ENCODE assay signal across 27 cellular contexts in genomic region chr4:7879127-7879526, GRCh38.
DNase-seq lines count a peak whose midpoint lies in the region; ATAC-seq and TF ChIP-seq lines count a peak whose summit lies in the region.
"Had no signal": no experiment of that assay in that cellular context is flagged by ENCODE, and none has a peak within 500 bp of the region (broad histone marks: within the 10 kb centered on the region; RNA-seq: fewer than 3 reads in every experiment).

No MANE protein-coding gene starts in this region.

- WGBS in gastroesophageal sphincter (ENCODE audit: low coverage in 1 of 2), 2 donors: 53 to 59% methylated on average over 5 to 6 of the region's 6 CpGs
- 82 to 86% methylated on average over 6 of the region's 6 CpGs for WGBS in sigmoid colon, 2 donors

- TF ChIP-seq POLR2A in gastroesophageal sphincter (IDR thresholded peaks at IDR 0.05) (no peak), sigmoid colon (IDR thresholded peaks at IDR 0.05) (no peak)

- no peaks in the 10 kb centered on the region for H3K9me3 Mint-ChIP-seq in CD4-positive, CD25-positive, alpha-beta regulatory T cell
- H3K9me3 Mint-ChIP-seq: activated CD4-positive, alpha-beta T cell treated with anti-CD3 and anti-CD28 coated beads, Interleukin-2, amount 10 ng/mL, durations not matched to agents 24 days and 14 days; activated naive CD4-positive, alpha-beta T cell treated with anti-CD3 and anti-CD28 coated beads, Interleukin-2, amount 50 U/mL, for 24 hours; activated T-helper 1 cell treated with anti-CD3 and anti-CD28 coated beads, Interleukin-12 subunit alpha, Interleukin-12 subunit beta, Interleukin-2, Interleukin-4 antibody, amounts not matched to agents 30 ng/mL and 10 ng/mL and 1 ng/mL, durations not matched to agents 14 hours and 24 hours and 36 hours; central memory CD8-positive, alpha-beta T cell; neural crest cell; T-helper 1 cell treated with Interleukin-12 subunit alpha and Interleukin-12 subunit beta and Interleukin-4 antibody, amounts not matched to agents 30 μg/mL and 1 μg/mL, for 36 hours had no signal

- intact Hi-C loops in sigmoid colon (cut with DNase I): no loop called here

- peak overlapping the region in 2 of 3 donors; percentile 22 to 79 for H3K27ac Mint-ChIP-seq in CD4-positive, CD25-positive, alpha-beta regulatory T cell
- peak overlapping the region; percentile 24 for H3K27ac Mint-ChIP-seq in T-helper 17 cell
- H3K27ac Mint-ChIP-seq: activated CD4-positive, alpha-beta T cell treated with anti-CD3 and anti-CD28 coated beads, Interleukin-2, amount 10 ng/mL, durations not matched to agents 24 days and 14 days; activated CD8-positive, alpha-beta memory T cell treated with anti-CD3 and anti-CD28 coated beads, Interleukin-2, amount 10 ng/mL, durations not matched to agents 7 days and 5 days; activated T-helper 1 cell treated with anti-CD3 and anti-CD28 coated beads, Interleukin-12 subunit alpha, Interleukin-12 subunit beta, Interleukin-2, Interleukin-4 antibody, amounts not matched to agents 30 ng/mL and 10 ng/mL and 1 ng/mL, durations not matched to agents 14 hours and 24 hours and 36 hours; T-helper 1 cell treated with Interleukin-12 subunit alpha and Interleukin-12 subunit beta and Interleukin-4 antibody, amounts not matched to agents 30 μg/mL and 1 μg/mL, for 36 hours had no signal

- no peak overlapping the region for H3K4me3 Mint-ChIP-seq in CD4-positive, CD25-positive, alpha-beta regulatory T cell
- no peak overlapping the region for H3K4me3 Mint-ChIP-seq in T-helper 17 cell
- H3K4me3 Mint-ChIP-seq: activated CD4-positive, alpha-beta T cell treated with anti-CD3 and anti-CD28 coated beads, Interleukin-2, amount 10 ng/mL, durations not matched to agents 24 days and 14 days; activated CD8-positive, alpha-beta memory T cell treated with anti-CD3 and anti-CD28 coated beads, Interleukin-2, amount 10 ng/mL, durations not matched to agents 7 days and 5 days; activated naive CD4-positive, alpha-beta T cell treated with anti-CD3 and anti-CD28 coated beads, Interleukin-2, amount 50 U/mL, for 24 hours; activated T-helper 1 cell treated with anti-CD3 and anti-CD28 coated beads, Interleukin-12 subunit alpha, Interleukin-12 subunit beta, Interleukin-2, Interleukin-4 antibody, amounts not matched to agents 30 ng/mL and 10 ng/mL and 1 ng/mL, durations not matched to agents 14 hours and 24 hours and 36 hours; central memory CD8-positive, alpha-beta T cell; H9; neural crest cell; T-helper 1 cell treated with Interleukin-12 subunit alpha and Interleukin-12 subunit beta and Interleukin-4 antibody, amounts not matched to agents 30 μg/mL and 1 μg/mL, for 36 hours had no signal

- H3K27me3 ChIP-seq in CD4-positive, CD25-positive, alpha-beta regulatory T cell (ENCODE audit: control insufficient read depth, insufficient read depth, low read length): no peaks in the 10 kb centered on the region
- H3K27me3 ChIP-seq in gastroesophageal sphincter (no peaks in the 10 kb centered on the region), sigmoid colon (no peaks in the 10 kb centered on the region)
- H3K27me3 ChIP-seq: BLaER1 treated with 17β-estradiol and CSF1 and Interleukin-3, amounts not matched to agents 10 nM and 100 nM; dorsolateral prefrontal cortex; Peyer's patch; SJCRH30 had no signal

- H3K4me1 Mint-ChIP-seq in CD4-positive, CD25-positive, alpha-beta regulatory T cell: peaks cover 0 to 58% (median 33%) of the 10 kb centered on the region in 4 donors
- H3K4me1 Mint-ChIP-seq in T-helper 17 cell: peaks cover 48% of the 10 kb centered on the region

- DNase-seq in CD4-positive, CD25-positive, alpha-beta regulatory T cell: no peak
- DNase-seq in T-helper 17 cell (no peak), sigmoid colon (peak; percentile 30), activated gamma-delta T cell (lab: John Stamatoyannopoulos, UW) (no peak), NCI-H1092 (lab: John Stamatoyannopoulos, UW) (no peak), NCI-H1417 (lab: John Stamatoyannopoulos, UW) (no peak)
- DNase-seq: ACHN; activated CD4-positive, alpha-beta T cell treated with anti-CD3 and anti-CD28 coated beads, Interleukin-2, amount 10 ng/mL, durations not matched to agents 24 days and 14 days; activated CD8-positive, alpha-beta memory T cell treated with anti-CD3 and anti-CD28 coated beads, Interleukin-2, amount 10 ng/mL, durations not matched to agents 7 days and 5 days; anterior cingulate cortex; dorsolateral prefrontal cortex; H9; KG1; NCI-H510A; Peyer's patch; stimulated activated CD4-positive, alpha-beta T cell treated with anti-CD3 and anti-CD28 coated beads, Interleukin-1b, Interleukin-23, amount 100 ng/mL, for 48 hours had no signal

- no peaks in the 10 kb centered on the region for H3K36me3 Mint-ChIP-seq in CD4-positive, CD25-positive, alpha-beta regulatory T cell
- H3K36me3 Mint-ChIP-seq in T-helper 17 cell (ENCODE audit: low read depth): no peaks in the 10 kb centered on the region
- H3K36me3 Mint-ChIP-seq: activated CD8-positive, alpha-beta memory T cell treated with anti-CD3 and anti-CD28 coated beads, Interleukin-2, amount 10 ng/mL, durations not matched to agents 7 days and 5 days; activated naive CD4-positive, alpha-beta T cell treated with anti-CD3 and anti-CD28 coated beads, Interleukin-2, amount 50 U/mL, for 24 hours had no signal

- TF ChIP-seq CTCF in gastroesophageal sphincter (IDR thresholded peaks at IDR 0.05): no peak
- TF ChIP-seq CTCF in sigmoid colon (IDR thresholded peaks at IDR 0.05): no peak

- H3K4me1 ChIP-seq in CD4-positive, CD25-positive, alpha-beta regulatory T cell (ENCODE audit: control insufficient read depth, insufficient read depth, low read length, poor library complexity, severe bottlenecking): peaks cover 21% of the 10 kb centered on the region
- H3K4me1 ChIP-seq in gastroesophageal sphincter (peaks cover 15 to 78% (median 31%) of the 10 kb centered on the region in 3 donors), sigmoid colon (peaks cover 0 to 73% (median 59%) of the 10 kb centered on the region in 4 donors)
- H3K4me1 ChIP-seq: prostate gland had no signal

- TF ChIP-seq EP300 in gastroesophageal sphincter (IDR thresholded peaks at IDR 0.05): no peak
- no peak for TF ChIP-seq EP300 in sigmoid colon (IDR thresholded peaks at IDR 0.05)

- H3K27me3 Mint-ChIP-seq in CD4-positive, CD25-positive, alpha-beta regulatory T cell: no peaks in the 10 kb centered on the region
- H3K27me3 Mint-ChIP-seq in T-helper 17 cell: no peaks in the 10 kb centered on the region
- H3K27me3 Mint-ChIP-seq: activated CD4-positive, alpha-beta T cell treated with anti-CD3 and anti-CD28 coated beads, Interleukin-2, amount 10 ng/mL, durations not matched to agents 24 days and 14 days; activated naive CD4-positive, alpha-beta T cell treated with anti-CD3 and anti-CD28 coated beads, Interleukin-2, amount 50 U/mL, for 24 hours; central memory CD8-positive, alpha-beta T cell had no signal

- no peaks in the 10 kb centered on the region for H3K9me3 ChIP-seq in CD4-positive, CD25-positive, alpha-beta regulatory T cell (ENCODE audit: control insufficient read depth in 2 of 2, low read length in 2 of 2)
- H3K9me3 ChIP-seq in T-helper 17 cell (ENCODE audit: control insufficient read depth, low read length, poor library complexity, severe bottlenecking): no peaks in the 10 kb centered on the region
- no peaks in the 10 kb centered on the region for H3K9me3 ChIP-seq in gastroesophageal sphincter
- no peaks in the 10 kb centered on the region for H3K9me3 ChIP-seq in sigmoid colon
- H3K9me3 ChIP-seq: BLaER1 treated with 17β-estradiol and CSF1 and Interleukin-3, amounts not matched to agents 10 nM and 100 nM; Peyer's patch; prostate gland; SJCRH30 had no signal

- no peak overlapping the region for H3K4me3 ChIP-seq in CD4-positive, CD25-positive, alpha-beta regulatory T cell (ENCODE audit: low read depth, low read length)
- H3K4me3 ChIP-seq in gastroesophageal sphincter: no peak overlapping the region
- H3K4me3 ChIP-seq in sigmoid colon: no peak overlapping the region
- H3K4me3 ChIP-seq: BLaER1 treated with 17β-estradiol and CSF1 and Interleukin-3, amounts not matched to agents 10 nM and 100 nM; dorsolateral prefrontal cortex; GM12878; Peyer's patch; prostate gland; SJCRH30 had no signal

- no peaks in the 10 kb centered on the region for H3K36me3 ChIP-seq in CD4-positive, CD25-positive, alpha-beta regulatory T cell (ENCODE audit: control insufficient read depth, insufficient read depth, low read length)
- H3K36me3 ChIP-seq in gastroesophageal sphincter (no peaks in the 10 kb centered on the region), sigmoid colon (no peaks in the 10 kb centered on the region)
- H3K36me3 ChIP-seq: BLaER1 treated with 17β-estradiol and CSF1 and Interleukin-3, amounts not matched to agents 10 nM and 100 nM; Peyer's patch; prostate gland; SJCRH30 had no signal

- H3K27ac ChIP-seq in CD4-positive, CD25-positive, alpha-beta regulatory T cell (ENCODE audit: insufficient read depth, low read length, poor library complexity, severe bottlenecking): no peak overlapping the region
- H3K27ac ChIP-seq in gastroesophageal sphincter (peak overlapping the region in 3 of 4 donors; percentile 67 to 80 (median 77)), sigmoid colon (peak overlapping the region; percentile 54 to 89 (median 80))
- H3K27ac ChIP-seq: BLaER1 treated with 17β-estradiol and CSF1 and Interleukin-3, amounts not matched to agents 10 nM and 100 nM; prostate gland; SJCRH30 had no signal

- ATAC-seq in CD4-positive, CD25-positive, alpha-beta regulatory T cell (ENCODE audit: low read depth in 2 of 2): no peak
- ATAC-seq in T-helper 17 cell (no peak), gastroesophageal sphincter (no peak), HG02623 (IDR thresholded peaks at IDR 0.05; ENCODE audit: unreplicated experiment) (no peak)
- ATAC-seq: activated CD8-positive, alpha-beta memory T cell treated with anti-CD3 and anti-CD28 coated beads, Interleukin-2, amount 10 ng/mL, durations not matched to agents 7 days and 5 days; GM12878 had no signal
